ENCODE assay signal across 8 cellular contexts in the genomic region with DNA sequence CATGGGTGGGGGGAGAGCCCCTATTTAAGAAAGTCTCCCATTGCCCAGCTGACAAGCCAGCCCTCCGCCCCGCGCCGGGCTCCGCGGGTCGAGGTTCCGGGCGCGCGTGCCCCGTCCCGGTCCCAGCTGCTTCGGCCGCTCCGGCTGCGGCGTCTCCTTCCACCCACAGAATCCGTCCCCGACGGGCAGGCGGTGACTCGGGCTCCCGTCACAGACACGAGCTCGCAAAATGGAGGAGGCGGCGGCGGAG. TPM values are rescaled to one million over a fixed set of nuclear protein-coding genes. Genes with fewer than 3 reads are reported as not detected.
DNase-seq lines count a peak whose midpoint lies in the region; ATAC-seq, FAIRE-seq and TF ChIP-seq lines count a peak whose summit lies in the region.

No MANE protein-coding gene starts in this region.

- H3K27me3 Mint-ChIP-seq in MCF 10A (ENCODE audit: insufficient read depth, unreplicated experiment): no peaks in the 10 kb centered on the region
- no peaks in the 10 kb centered on the region for H3K27me3 Mint-ChIP-seq in memory B cell

- H3K4me1 ChIP-seq in upper lobe of right lung: peaks cover 17% of the 10 kb centered on the region

- CTCF ChIA-PET in MCF 10A (lab: Yijun Ruan, JAX): interaction anchor here (0.6 to 3.0 kb wide), 38 partner anchors 10 to 1407 kb away, joined by 3 to 34 read pairs (median 5); no protein-coding TSS in a partner anchor

- no peaks in the 10 kb centered on the region for H3K9me3 Mint-ChIP-seq in MCF 10A (ENCODE audit: unreplicated experiment)
- H3K9me3 Mint-ChIP-seq in memory B cell: peaks cover 2% of the 10 kb centered on the region

- POLR2A ChIA-PET in MCF 10A (lab: Yijun Ruan, JAX): interaction anchor here (0.6 to 7.3 kb wide), 51 partner anchors 10 to 767 kb away, joined by 3 to 116 read pairs (median 5); a partner anchor contains a TSS

- no peaks in the 10 kb centered on the region for H3K9me3 ChIP-seq in upper lobe of right lung

- H3K27ac ChIP-seq in upper lobe of right lung: peak overlapping the region; percentile 100

- ATAC-seq in Right ventricle myocardium inferior: peak; percentile 33
- peak; percentile 8 for ATAC-seq in HG03521 (IDR thresholded peaks at IDR 0.05; ENCODE audit: unreplicated experiment)
- peak; percentile 22 for ATAC-seq in memory B cell (ENCODE audit: low read depth)
- ATAC-seq in upper lobe of right lung: no peak

- no peak for FAIRE-seq in frontal cortex (lab: Jason Lieb, UNC)

- no peak for DNase-seq in Right ventricle myocardium inferior (ENCODE audit: missing footprints)
- no peak for DNase-seq in cardiac septum (ENCODE audit: low spot score)
- no peak for DNase-seq in MCF 10A (ENCODE audit: unreplicated experiment)
- no peak for DNase-seq in memory B cell (ENCODE audit: low spot score in 2 of 2)
- DNase-seq in upper lobe of right lung: no peak
- DNase-seq in frontal cortex (ENCODE audit: low spot score in 2 of 2): no peak
- no peak for DNase-seq in DMS153 treated with DMSO at 0.1 percent for 48 hours (lab: John Stamatoyannopoulos, UW; ENCODE audit: unreplicated experiment)

- H3K27ac Mint-ChIP-seq in MCF 10A (ENCODE audit: low read depth, unreplicated experiment) (peak overlapping the region; percentile 99), memory B cell (peak overlapping the region; percentile 97)

- peaks cover 13% of the 10 kb centered on the region for H3K36me3 ChIP-seq in upper lobe of right lung

- intact Hi-C loops in Right ventricle myocardium inferior (cut with DNase I): loop anchor here (1.0 to 10.0 kb wide), 9 partner anchors 86 to 688 kb away; no protein-coding TSS in a partner anchor
- intact Hi-C loops in cardiac septum (cut with DNase I): loop anchor here (1.0 to 10.0 kb wide), 8 partner anchors 191 to 742 kb away; no protein-coding TSS in a partner anchor
- intact Hi-C loops in MCF 10A (cut with micrococcal nuclease): loop anchor here (1.0 to 5.0 kb wide), 3 partner anchors 159 to 387 kb away; no protein-coding TSS in a partner anchor
- intact Hi-C loops in upper lobe of right lung (cut with DNase I): no loop called here

- H3K4me3 Mint-ChIP-seq in MCF 10A (ENCODE audit: unreplicated experiment) (peak overlapping the region; percentile 98), memory B cell (peak overlapping the region; percentile 88)

- TF ChIP-seq CTCF in MCF 10A (IDR thresholded peaks at IDR 0.05; ENCODE audit: unreplicated experiment) (no peak), upper lobe of right lung (IDR thresholded peaks at IDR 0.05) (no peak)

- no peaks in the 10 kb centered on the region for H3K27me3 ChIP-seq in upper lobe of right lung

- H3K36me3 Mint-ChIP-seq in MCF 10A (ENCODE audit: insufficient read depth, unreplicated experiment) (peaks cover 27% of the 10 kb centered on the region), memory B cell (peaks cover 5% of the 10 kb centered on the region)

- H3K4me3 ChIP-seq in upper lobe of right lung: peak overlapping the region; percentile 91

- H3K4me1 Mint-ChIP-seq in MCF 10A (ENCODE audit: insufficient read depth, unreplicated experiment) (peaks cover 29% of the 10 kb centered on the region), memory B cell (peaks cover 35% of the 10 kb centered on the region)

- no TSS peak for BruUV-seq in MCF 10A (replicated peaks; lab: Mats Ljungman, UMichigan)

RNA-seq across cellular contexts. Expression of a gene that starts 0.2 kb away (rescaled TPM):
- total RNA-seq in Right ventricle myocardium inferior (56.1 TPM), cardiac septum (68.5 TPM), MCF 10A (2022) (92.9 and 113 TPM in 2 replicates), upper lobe of right lung (101 TPM), frontal cortex (13.0 TPM)
